1 cellular context compared by ENCODE assay signal in the genomic region with DNA sequence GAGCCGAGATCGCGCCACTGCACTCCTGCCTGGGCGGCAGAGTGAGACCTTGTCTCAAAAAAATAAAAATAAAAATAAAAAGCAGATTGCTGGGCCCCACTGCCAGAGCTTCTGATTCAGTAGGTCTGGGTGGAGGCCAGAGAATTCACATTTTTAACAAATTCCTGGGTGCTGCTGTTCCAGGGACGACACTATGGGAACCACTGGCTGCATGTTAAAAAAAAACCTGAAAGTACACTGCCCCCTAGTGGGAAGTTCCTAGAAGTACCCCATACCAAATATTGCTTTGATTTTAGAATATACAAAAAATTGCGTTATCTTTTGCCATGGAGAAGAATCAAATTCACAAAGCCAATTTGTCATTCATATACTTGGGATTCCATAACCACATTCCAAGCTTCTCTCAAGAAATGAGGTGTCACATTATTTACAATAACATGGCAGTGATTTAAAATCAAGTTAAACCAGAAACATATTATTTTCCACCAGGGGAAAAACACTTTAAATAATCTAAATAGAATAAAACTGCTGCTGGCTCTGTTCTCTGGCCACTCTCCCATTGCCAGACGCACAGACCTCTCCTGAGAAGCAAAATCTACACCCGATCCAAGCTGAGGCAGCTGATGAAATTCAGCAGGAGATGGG.
TF ChIP-seq lines count a peak whose summit lies in the region.

No MANE protein-coding gene starts in this region.

TF ChIP-seq in liver, 16 proteins besides CTCF, POLR2A, EP300 and RAD21 (continued from another document):
- TF ChIP-seq GABPA (IDR thresholded peaks at IDR 0.05 in 1 of 2, conservative IDR thresholded peaks at IDR 0.05 in 1 of 2) (no peak), JUND (IDR thresholded peaks at IDR 0.05) (no peak), HNF4A (conservative IDR thresholded peaks at IDR 0.05) (no peak)
